In the genomic region with DNA sequence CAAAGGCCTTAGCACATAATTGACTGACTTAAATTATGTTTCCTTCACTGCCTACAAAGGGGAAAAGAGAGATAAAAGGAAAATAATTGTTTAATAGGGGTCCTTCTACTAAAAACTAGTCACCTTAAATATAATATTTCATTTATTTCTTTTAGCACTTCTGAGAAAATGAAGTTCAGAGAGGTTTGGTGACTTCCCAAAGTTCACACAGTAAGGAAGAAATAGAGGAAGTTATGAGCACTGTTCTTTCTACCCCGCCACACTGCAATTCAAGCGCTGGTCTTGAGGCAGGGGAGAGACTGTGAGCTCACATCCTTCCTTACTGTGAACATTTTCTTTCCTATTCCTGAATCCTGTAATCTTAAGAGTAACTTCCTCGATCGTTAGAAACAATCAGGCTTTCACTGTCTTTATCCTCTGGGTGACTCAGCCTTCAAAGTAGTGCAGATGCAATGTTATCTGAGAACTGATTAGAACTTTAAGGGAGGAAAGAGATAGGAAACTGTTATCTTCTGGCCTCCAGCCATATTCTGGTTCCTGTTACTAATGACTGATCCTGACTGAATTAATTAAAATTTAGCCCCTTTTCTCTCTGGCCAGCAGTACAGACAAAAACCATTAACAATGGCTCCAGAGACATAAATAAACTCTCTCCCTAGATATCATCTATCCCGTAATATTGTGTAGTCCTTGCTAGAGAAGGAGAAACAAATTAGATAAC, we compare ENCODE assay signal across 1 cellular context.
TF ChIP-seq lines count a peak whose summit lies in the region.

No MANE protein-coding gene starts in this region.

TF ChIP-seq in WTC11, 78 proteins besides CTCF, POLR2A, EP300 and RAD21 (continued from another document):
- TF ChIP-seq NFE2L1 (CRISPR knock-in tag; IDR thresholded peaks at IDR 0.05) (no peak), SMAD3 (CRISPR knock-in tag; IDR thresholded peaks at IDR 0.05; ENCODE audit: borderline replicate concordance) (no peak), FOXK1 (CRISPR knock-in tag; IDR thresholded peaks at IDR 0.05) (no peak), ZBTB21 (CRISPR knock-in tag; IDR thresholded peaks at IDR 0.05; ENCODE audit: borderline replicate concordance) (no peak), CREB1 (CRISPR knock-in tag; IDR thresholded peaks at IDR 0.05) (no peak), ZNF138 (CRISPR knock-in tag; conservative IDR thresholded peaks at IDR 0.05) (no peak)
- TF ChIP-seq, protein P1, sequence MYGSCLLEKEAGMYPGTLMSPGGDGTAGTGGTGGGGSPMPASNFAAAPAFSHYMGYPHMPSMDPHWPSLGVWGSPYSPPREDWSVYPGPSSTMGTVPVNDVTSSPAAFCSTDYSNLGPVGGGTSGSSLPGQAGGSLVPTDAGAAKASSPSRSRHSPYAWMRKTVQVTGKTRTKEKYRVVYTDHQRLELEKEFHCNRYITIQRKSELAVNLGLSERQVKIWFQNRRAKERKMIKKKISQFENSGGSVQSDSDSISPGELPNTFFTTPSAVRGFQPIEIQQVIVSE (CRISPR knock-in tag; IDR thresholded peaks at IDR 0.05; ENCODE audit: borderline replicate concordance), result no peak
- TF ChIP-seq, protein P2, sequence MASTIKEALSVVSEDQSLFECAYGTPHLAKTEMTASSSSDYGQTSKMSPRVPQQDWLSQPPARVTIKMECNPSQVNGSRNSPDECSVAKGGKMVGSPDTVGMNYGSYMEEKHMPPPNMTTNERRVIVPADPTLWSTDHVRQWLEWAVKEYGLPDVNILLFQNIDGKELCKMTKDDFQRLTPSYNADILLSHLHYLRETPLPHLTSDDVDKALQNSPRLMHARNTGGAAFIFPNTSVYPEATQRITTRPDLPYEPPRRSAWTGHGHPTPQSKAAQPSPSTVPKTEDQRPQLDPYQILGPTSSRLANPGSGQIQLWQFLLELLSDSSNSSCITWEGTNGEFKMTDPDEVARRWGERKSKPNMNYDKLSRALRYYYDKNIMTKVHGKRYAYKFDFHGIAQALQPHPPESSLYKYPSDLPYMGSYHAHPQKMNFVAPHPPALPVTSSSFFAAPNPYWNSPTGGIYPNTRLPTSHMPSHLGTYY (CRISPR knock-in tag; IDR thresholded peaks at IDR 0.05), result no peak
- TF ChIP-seq, protein P3, sequence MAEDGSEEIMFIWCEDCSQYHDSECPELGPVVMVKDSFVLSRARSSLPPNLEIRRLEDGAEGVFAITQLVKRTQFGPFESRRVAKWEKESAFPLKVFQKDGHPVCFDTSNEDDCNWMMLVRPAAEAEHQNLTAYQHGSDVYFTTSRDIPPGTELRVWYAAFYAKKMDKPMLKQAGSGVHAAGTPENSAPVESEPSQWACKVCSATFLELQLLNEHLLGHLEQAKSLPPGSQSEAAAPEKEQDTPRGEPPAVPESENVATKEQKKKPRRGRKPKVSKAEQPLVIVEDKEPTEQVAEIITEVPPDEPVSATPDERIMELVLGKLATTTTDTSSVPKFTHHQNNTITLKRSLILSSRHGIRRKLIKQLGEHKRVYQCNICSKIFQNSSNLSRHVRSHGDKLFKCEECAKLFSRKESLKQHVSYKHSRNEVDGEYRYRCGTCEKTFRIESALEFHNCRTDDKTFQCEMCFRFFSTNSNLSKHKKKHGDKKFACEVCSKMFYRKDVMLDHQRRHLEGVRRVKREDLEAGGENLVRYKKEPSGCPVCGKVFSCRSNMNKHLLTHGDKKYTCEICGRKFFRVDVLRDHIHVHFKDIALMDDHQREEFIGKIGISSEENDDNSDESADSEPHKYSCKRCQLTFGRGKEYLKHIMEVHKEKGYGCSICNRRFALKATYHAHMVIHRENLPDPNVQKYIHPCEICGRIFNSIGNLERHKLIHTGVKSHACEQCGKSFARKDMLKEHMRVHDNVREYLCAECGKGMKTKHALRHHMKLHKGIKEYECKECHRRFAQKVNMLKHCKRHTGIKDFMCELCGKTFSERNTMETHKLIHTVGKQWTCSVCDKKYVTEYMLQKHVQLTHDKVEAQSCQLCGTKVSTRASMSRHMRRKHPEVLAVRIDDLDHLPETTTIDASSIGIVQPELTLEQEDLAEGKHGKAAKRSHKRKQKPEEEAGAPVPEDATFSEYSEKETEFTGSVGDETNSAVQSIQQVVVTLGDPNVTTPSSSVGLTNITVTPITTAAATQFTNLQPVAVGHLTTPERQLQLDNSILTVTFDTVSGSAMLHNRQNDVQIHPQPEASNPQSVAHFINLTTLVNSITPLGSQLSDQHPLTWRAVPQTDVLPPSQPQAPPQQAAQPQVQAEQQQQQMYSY (CRISPR knock-in tag; IDR thresholded peaks at IDR 0.05), result no peak
- TF ChIP-seq, protein P4, sequence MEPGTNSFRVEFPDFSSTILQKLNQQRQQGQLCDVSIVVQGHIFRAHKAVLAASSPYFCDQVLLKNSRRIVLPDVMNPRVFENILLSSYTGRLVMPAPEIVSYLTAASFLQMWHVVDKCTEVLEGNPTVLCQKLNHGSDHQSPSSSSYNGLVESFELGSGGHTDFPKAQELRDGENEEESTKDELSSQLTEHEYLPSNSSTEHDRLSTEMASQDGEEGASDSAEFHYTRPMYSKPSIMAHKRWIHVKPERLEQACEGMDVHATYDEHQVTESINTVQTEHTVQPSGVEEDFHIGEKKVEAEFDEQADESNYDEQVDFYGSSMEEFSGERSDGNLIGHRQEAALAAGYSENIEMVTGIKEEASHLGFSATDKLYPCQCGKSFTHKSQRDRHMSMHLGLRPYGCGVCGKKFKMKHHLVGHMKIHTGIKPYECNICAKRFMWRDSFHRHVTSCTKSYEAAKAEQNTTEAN (CRISPR knock-in tag; IDR thresholded peaks at IDR 0.05), result no peak
TF ChIP-seq in WTC11: peak in this region for 0.
